In the genomic region with DNA sequence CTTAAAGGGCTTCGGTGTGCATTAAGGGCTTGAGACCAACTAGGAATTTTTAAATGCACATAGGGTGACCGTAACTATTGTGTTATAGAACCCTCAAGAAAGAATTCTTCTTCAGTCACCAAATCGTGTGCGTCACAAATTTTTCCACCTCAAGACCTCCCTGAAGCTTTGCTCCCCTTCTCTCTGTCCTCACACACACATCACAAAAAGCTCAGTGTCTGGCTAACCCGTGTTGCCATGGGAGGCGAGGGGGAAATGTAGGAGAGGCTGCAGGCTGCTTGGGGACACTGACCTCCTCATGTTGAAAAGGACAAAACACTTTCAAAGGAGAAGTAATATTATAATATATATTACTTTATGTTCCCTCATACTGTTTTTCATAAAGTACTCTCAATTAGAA, we compare ENCODE assay signal across 21 cellular contexts. TPM values are rescaled to one million over a fixed set of nuclear protein-coding genes. Genes with fewer than 3 reads are reported as not detected.
DNase-seq lines count a peak whose midpoint lies in the region; ATAC-seq and TF ChIP-seq lines count a peak whose summit lies in the region.
"Had no signal": no experiment of that assay in that cellular context is flagged by ENCODE, and none has a peak within 500 bp of the region (broad histone marks: within the 10 kb centered on the region; RNA-seq: fewer than 3 reads in every experiment).

No MANE protein-coding gene starts in this region.

- H3K4me1 ChIP-seq in tibial nerve = peaks cover 0 to 26% (median 14%) of the 10 kb centered on the region in 4 donors

- H3K36me3 ChIP-seq in tibial nerve = no peaks in the 10 kb centered on the region
- H3K36me3 ChIP-seq: Peyer's patch had no signal

- 47 to 65% methylated on average over 6 of the region's 6 CpGs for WGBS in tibial nerve, 2 donors

- no peaks in the 10 kb centered on the region for H3K9me3 ChIP-seq in tibial nerve
- H3K9me3 ChIP-seq: Peyer's patch had no signal

- H3K27me3 ChIP-seq in layer of hippocampus (ENCODE audit: control insufficient read depth, insufficient read depth, low read length) = no peaks in the 10 kb centered on the region
- H3K27me3 ChIP-seq in tibial nerve = no peaks in the 10 kb centered on the region
- H3K27me3 ChIP-seq: Peyer's patch had no signal

- no peak for ATAC-seq in GM21576 (IDR thresholded peaks at IDR 0.05; ENCODE audit: unreplicated experiment)

- H3K27ac ChIP-seq in layer of hippocampus (ENCODE audit: low read depth, low read length) = peak overlapping the region; percentile 1
- H3K27ac ChIP-seq in tibial nerve = no peak overlapping the region
- H3K27ac ChIP-seq: KMS-11, Peyer's patch had no signal

- no peak for TF ChIP-seq CTCF in tibial nerve (IDR thresholded peaks at IDR 0.05)

- no peak for TF ChIP-seq EP300 in tibial nerve (IDR thresholded peaks at IDR 0.05)

- no peak overlapping the region for H3K4me3 ChIP-seq in tibial nerve
- H3K4me3 ChIP-seq: Peyer's patch had no signal

- DNase-seq in Ammon's horn (ENCODE audit: low spot score) = peak; percentile 78
- peak; percentile 16 for DNase-seq in cerebellar cortex (ENCODE audit: low spot score)
- peak; percentile 58 for DNase-seq in putamen (ENCODE audit: low spot score)
- no peak for DNase-seq in tibial nerve (ENCODE audit: low spot score in 2 of 2)
- DNase-seq in middle frontal gyrus (ENCODE audit: extremely low spot score, low spot score) = no peak
- DNase-seq: 8988T; Calu3; CD8-positive, alpha-beta memory T cell; DMS153; H7; IMR-90; NCI-H1092 treated with DMSO at 0.1 percent for 48 hours; NCI-H1436 treated with DMSO at 0.1 percent for 48 hours; NCI-H1930; NCI-H2227 treated with DMSO at 0.1 percent for 48 hours; NCI-H510A treated with DMSO at 0.1 percent for 48 hours; NCI-H82; Peyer's patch had no signal

- no peak for TF ChIP-seq POLR2A in tibial nerve (IDR thresholded peaks at IDR 0.05)

RNA-seq across cellular contexts. Expression of gene SSPN, which starts 10.6 kb away (rescaled TPM):
- total RNA-seq in tibial nerve = 10 to 100 TPM; 19.2 to 54.4 (median 45.2) TPM
- total RNA-seq: CD8-positive, alpha-beta memory T cell had no signal

Comparison
In these comparisons a context has a peak if more than half of its experiments do, and no peak if none do; other contexts are left out.
1. DNase-seq: peak in Ammon's horn (single experiment), cerebellar cortex (single experiment) and putamen (single experiment); none in tibial nerve (0 of 2) and middle frontal gyrus (single experiment).